In the genomic region with DNA sequence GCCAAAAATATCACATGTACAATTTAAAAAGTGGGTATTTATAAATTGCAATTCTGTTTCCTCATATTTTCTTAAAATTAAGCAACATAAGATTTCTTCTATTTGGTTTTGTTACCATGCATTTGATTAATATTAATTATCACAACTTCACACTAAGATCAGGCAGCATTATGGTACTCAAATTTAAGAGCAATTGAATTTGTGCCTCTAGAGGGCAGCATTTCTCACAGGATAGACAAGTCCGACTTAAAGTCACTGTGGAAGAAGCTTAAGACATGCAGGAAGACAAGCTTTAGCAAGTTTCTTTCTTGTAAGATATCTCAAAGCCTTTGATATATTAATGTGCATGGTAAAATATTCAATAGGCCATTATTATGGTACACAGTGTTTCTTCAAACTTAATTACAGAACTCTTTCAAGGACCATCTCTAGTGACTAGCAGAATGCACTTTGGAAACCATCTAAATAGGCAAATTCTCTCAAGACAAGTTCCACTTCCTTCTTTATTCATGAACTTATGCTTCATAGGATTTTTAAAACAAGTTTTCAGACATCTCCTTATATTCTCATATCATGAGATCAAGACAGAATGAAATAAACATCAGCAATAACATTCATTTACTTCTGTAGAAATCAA, we compare ENCODE assay signal across 9 cellular contexts. TPM values are rescaled to one million over a fixed set of nuclear protein-coding genes. Genes with fewer than 3 reads are reported as not detected.
DNase-seq lines count a peak whose midpoint lies in the region; ATAC-seq, FAIRE-seq and TF ChIP-seq lines count a peak whose summit lies in the region.
"Had no signal": no experiment of that assay in that cellular context is flagged by ENCODE, and none has a peak within 500 bp of the region (broad histone marks: within the 10 kb centered on the region; RNA-seq: fewer than 3 reads in every experiment).

No MANE protein-coding gene starts in this region.

- in situ Hi-C loops in GM13977 (cut with MboI; ENCODE audit: low pct_unique_long_range_greater_than_20kb, low sequenced_read_pairs, unreplicated experiment), result no loop called here

- no peaks in the 10 kb centered on the region for H3K23me2 ChIP-seq in H1 (ENCODE audit: low read depth, low read length)

- H3K79me2 ChIP-seq in H1 (ENCODE audit: control insufficient read depth in 1 of 2, insufficient read depth in 2 of 2, low read length in 2 of 2), result peaks cover 0 to 65% of the 10 kb centered on the region in 2 experiments; a peak in 3 of 4 replicates

- no peak overlapping the region for H4K91ac ChIP-seq in H1 (replicated peaks; ENCODE audit: insufficient read length, low read length)

- WGBS in H1 (ENCODE audit: extremely low coverage in 1 of 2, insufficient coverage in 1 of 2, insufficient read length in 1 of 2, insufficient replicate concordance in 2 of 2, low coverage in 1 of 2, low lambda C conversion rate in 2 of 2, missing lambda C conversion rate in 1 of 2), 2 experiments, result 0% methylated on average over 1 of the region's 1 CpG; no CpG with 5 or more reads in 1 of the 2 experiments

- no peaks in the 10 kb centered on the region for H3K36me3 Mint-ChIP-seq in type B pancreatic cell

- no peaks in the 10 kb centered on the region for H3K9me3 ChIP-seq in H1 (ENCODE audit: insufficient read depth in 2 of 2, low read depth in 1 of 2, low read length in 1 of 2)

- no peak overlapping the region for H4K5ac ChIP-seq in H1 (ENCODE audit: insufficient read length, low read depth, low read length)

- H3K36me3 ChIP-seq in H1 (ENCODE audit: control insufficient read depth in 2 of 4, insufficient read depth in 4 of 4, low read length in 3 of 4), result no peaks in the 10 kb centered on the region

- H2BK15ac ChIP-seq in H1 (ENCODE audit: low read length), result no peak overlapping the region

- no peak overlapping the region for H2BK5ac ChIP-seq in H1 (ENCODE audit: low read depth, low read length)

- H2AK5ac ChIP-seq in H1 (ENCODE audit: low read depth, low read length), result no peak overlapping the region

- CTCF ChIA-PET in H1 (lab: Charles Lee; ENCODE audit: partially characterized antibody), result interaction anchor here (0.6 to 5.5 kb wide), 49 partner anchors 10 to 380 kb away, joined by 3 to 65 read pairs (median 5); partner anchors contain the start of gene FBXW7

- H2BK20ac ChIP-seq in H1 (ENCODE audit: low read length), result no peak overlapping the region

- no peak overlapping the region for H3K14ac ChIP-seq in H1 (ENCODE audit: insufficient read length)

- H3K56ac ChIP-seq in H1 (replicated peaks; ENCODE audit: insufficient read length, low read depth, low read length), result no peak overlapping the region

- H3K9me3 Mint-ChIP-seq in type B pancreatic cell, result no peaks in the 10 kb centered on the region
- H3K9me3 Mint-ChIP-seq: T-helper 1 cell treated with Interleukin-12 subunit alpha and Interleukin-12 subunit beta and Interleukin-4 antibody, amounts not matched to agents 30 μg/mL and 1 μg/mL, for 36 hours had no signal

- no peak overlapping the region for H3K4me2 ChIP-seq in H1 (ENCODE audit: insufficient read depth in 1 of 2, low read depth in 2 of 2, low read length in 2 of 2)

- no peaks in the 10 kb centered on the region for H3K27me3 ChIP-seq in H1 (replicated peaks in 1 of 4; ENCODE audit: control insufficient read depth in 3 of 4, extremely low read depth in 1 of 4, insufficient read depth in 3 of 4, low read length in 3 of 4)

- POLR2A ChIA-PET in H1 (lab: Charles Lee; ENCODE audit: partially characterized antibody), result interaction anchor here (0.6 to 1.0 kb wide), 4 partner anchors 9 to 36 kb away, joined by 3 to 4 read pairs (median 3); no protein-coding TSS in a partner anchor

- H4K20me1 ChIP-seq in H1 (replicated peaks in 1 of 2; ENCODE audit: control insufficient read depth in 1 of 2, insufficient read depth in 2 of 2, low read length in 2 of 2), result peaks cover 0 to 2% of the 10 kb centered on the region in 2 experiments

- H3K27ac ChIP-seq in VCaP, result no peak overlapping the region
- no peak overlapping the region for H3K27ac ChIP-seq in H1 (ENCODE audit: low read depth, low read length)

- H2AFZ ChIP-seq in H1 (ENCODE audit: low read length), result no peak overlapping the region

- no peak overlapping the region for H3K9ac ChIP-seq in H1 (replicated peaks in 1 of 4; ENCODE audit: extremely low read depth in 1 of 4, low read depth in 3 of 4, low read length in 3 of 4)

- H3K4me1 ChIP-seq in H1 (replicated peaks in 1 of 4; ENCODE audit: control insufficient read depth in 3 of 4, insufficient read depth in 4 of 4, low read length in 3 of 4), result no peaks in the 10 kb centered on the region

- H2BK120ac ChIP-seq in H1 (replicated peaks; ENCODE audit: low read depth, low read length), result no peak overlapping the region

- no peak for TF ChIP-seq POLR2A in H1 (IDR thresholded peaks at IDR 0.05; ENCODE audit: control extremely low read depth in 1 of 2, low read depth in 2 of 2, low read length in 2 of 2)

- TF ChIP-seq EP300 in H1 (IDR thresholded peaks at IDR 0.05; ENCODE audit: borderline replicate concordance in 1 of 2, low read depth in 2 of 2, low read length in 2 of 2), result no peak

- H3K4me1 Mint-ChIP-seq in type B pancreatic cell (ENCODE audit: unreplicated experiment), result peaks cover 21% of the 10 kb centered on the region

- TF ChIP-seq CTCF in GM13977 (IDR thresholded peaks at IDR 0.05; ENCODE audit: extremely low read depth, insufficient read depth, missing control alignments) (peak; percentile 73), VCaP (conservative IDR thresholded peaks at IDR 0.05) (peak; percentile 86), H1 (IDR thresholded peaks at IDR 0.05; ENCODE audit: control extremely low read depth in 1 of 3, insufficient read depth in 1 of 3, low read depth in 1 of 3, low read length in 3 of 3) (peak in 2 of 3 experiments; percentile 55 to 73; a peak in 2 of 4 replicates), type B pancreatic cell (conservative IDR thresholded peaks at IDR 0.05) (peak; percentile 93)

- peak; percentile 41 for ATAC-seq in HG02973 (IDR thresholded peaks at IDR 0.05; ENCODE audit: unreplicated experiment)

- no peak overlapping the region for H3K27ac Mint-ChIP-seq in type B pancreatic cell
- H3K27ac Mint-ChIP-seq: T-helper 1 cell treated with Interleukin-12 subunit alpha and Interleukin-12 subunit beta and Interleukin-4 antibody, amounts not matched to agents 30 μg/mL and 1 μg/mL, for 36 hours had no signal

- no peak overlapping the region for H3K18ac ChIP-seq in H1 (ENCODE audit: extremely low read depth, low read length)

- H3K27me3 Mint-ChIP-seq in type B pancreatic cell, result no peaks in the 10 kb centered on the region

- H2BK12ac ChIP-seq in H1 (ENCODE audit: low read depth, low read length), result no peak overlapping the region

- no peak overlapping the region for H4K8ac ChIP-seq in H1 (ENCODE audit: extremely low read depth, insufficient read depth, low read length)

- TF ChIP-seq RAD21 in H1 (IDR thresholded peaks at IDR 0.05 in 1 of 2, conservative IDR thresholded peaks at IDR 0.05 in 1 of 2; ENCODE audit: low read depth in 2 of 2, low read length in 2 of 2), result peak; percentile 82 to 86

- FAIRE-seq in H1 (lab: Jason Lieb, UNC), result peak; percentile 85

- peaks cover 2% of the 10 kb centered on the region; the same call in 1 of the 2 replicates for H3K79me1 ChIP-seq in H1 (ENCODE audit: low read depth, low read length)

- no peak overlapping the region for H3K23ac ChIP-seq in H1 (ENCODE audit: insufficient read length)

- H3K4ac ChIP-seq in H1 (replicated peaks; ENCODE audit: insufficient read length, low read depth, low read length), result no peak overlapping the region

- H3K4me3 Mint-ChIP-seq in type B pancreatic cell, result no peak overlapping the region
- H3K4me3 Mint-ChIP-seq: T-helper 1 cell treated with Interleukin-12 subunit alpha and Interleukin-12 subunit beta and Interleukin-4 antibody, amounts not matched to agents 30 μg/mL and 1 μg/mL, for 36 hours had no signal

- DNase-seq in Ammon's horn (ENCODE audit: low spot score), result peak; percentile 90
- no peak for DNase-seq in GM13977 (ENCODE audit: low spot score)
- peak; percentile 15 for DNase-seq in NCI-H2107 treated with DMSO at 0.1 percent for 48 hours (lab: John Stamatoyannopoulos, UW; ENCODE audit: unreplicated experiment)
- peak in 1 of 2 experiments; percentile 27 for DNase-seq in H1 (ENCODE audit: low read depth in 1 of 2, low spot score in 2 of 2)
- peak; percentile 85 for DNase-seq in midbrain (lab: John Stamatoyannopoulos, UW)
- DNase-seq in type B pancreatic cell (ENCODE audit: extremely low spot score, unreplicated experiment), result no peak

- H3K4me3 ChIP-seq in H1 (ENCODE audit: extremely low read depth in 1 of 4, insufficient read depth in 2 of 4, low read depth in 3 of 4, low read length in 4 of 4), result no peak overlapping the region

TF ChIP-seq in H1, 55 proteins besides CTCF, POLR2A, EP300 and RAD21:
- TF ChIP-seq PHF8 (conservative IDR thresholded peaks at IDR 0.05; ENCODE audit: low read depth, low read length) (no peak), SIRT6 (IDR thresholded peaks at IDR 0.05; ENCODE audit: low read length) (no peak), EGR1 (IDR thresholded peaks at IDR 0.05; ENCODE audit: borderline replicate concordance, low read depth, low read length) (no peak), CBX5 (IDR thresholded peaks at IDR 0.05; ENCODE audit: low read depth, low read length) (no peak), SUZ12 (IDR thresholded peaks at IDR 0.05; ENCODE audit: low read length) (no peak), RNF2 (IDR thresholded peaks at IDR 0.05; ENCODE audit: borderline replicate concordance, low read depth, low read length, missing control alignments, poor library complexity, severe bottlenecking) (no peak), CHD2 (IDR thresholded peaks at IDR 0.05; ENCODE audit: low read length) (no peak), JUND (IDR thresholded peaks at IDR 0.05; ENCODE audit: low read length) (no peak)

RNA-seq across cellular contexts. Expression of gene FBXW7, which starts 35.0 kb away (rescaled TPM):
- 26.7 and 28.9 TPM in 2 replicates for total RNA-seq in H1 (2021; fragmentation: NEBNext Ultra II Directional; extraction: Animal tissue kit (Norgen Biotek cat#: 25700))
- polyA plus RNA-seq in H1 (2011; rRNA removed), result 4.5 and 6.0 TPM in 2 replicates
- polyA plus RNA-seq in H1 (2011; cell fraction: cytosol; rRNA removed), result 8.9 TPM
- polyA plus RNA-seq in H1 (2011; cell fraction: nucleus; rRNA removed), result 5.4 TPM
- polyA plus RNA-seq in H1 (2012, experiment 1 of 2), result 13.9 to 28.5 TPM (median 18.1 TPM) in 4 replicates
- 2.1 TPM for polyA plus RNA-seq in H1 (2012, experiment 2 of 2)
- 11.1 TPM for polyA plus RNA-seq in H1 (2013, experiment 1 of 2)
- polyA plus RNA-seq in H1 (2013, experiment 2 of 2), result 11.7 TPM
- 19.5 and 23.7 TPM in 2 replicates for polyA minus RNA-seq in H1 (2011; rRNA and poly(A)+ RNA removed)
- 13.4 TPM for polyA minus RNA-seq in H1 (2011; cell fraction: cytosol; rRNA and poly(A)+ RNA removed)
- polyA minus RNA-seq in H1 (2011; cell fraction: nucleus; rRNA and poly(A)+ RNA removed), result 66.2 TPM
- 49.3 and 53.0 TPM in 2 replicates for total RNA-seq in type B pancreatic cell (ENCODE audit: low replicate concordance)

Comparison
In these comparisons a context has a peak if more than half of its experiments do, and no peak if none do; other contexts are left out.
1. DNase-seq: peak in Ammon's horn (single experiment), NCI-H2107 treated with DMSO at 0.1 percent for 48 hours (single experiment) and midbrain (single experiment); none in GM13977 (single experiment) and type B pancreatic cell (single experiment).
2. Peak in every context shown above with its lines, with median percentiles within 50 percentile points of each other: CTCF ChIP-seq.